ENCODE assay signal across 8 cellular contexts in genomic region chr6:19024737-19025136, GRCh38.
DNase-seq lines count a peak whose midpoint lies in the region; ATAC-seq and TF ChIP-seq lines count a peak whose summit lies in the region.

No MANE protein-coding gene starts in this region.

- no peak overlapping the region for H3K4me2 ChIP-seq in SU-DHL-6 (ENCODE audit: low read depth, low read length, poor library complexity, severe bottlenecking)

- H3K9ac ChIP-seq in SU-DHL-6 (ENCODE audit: low read length) = no peak overlapping the region

- no peaks in the 10 kb centered on the region for H3K79me2 ChIP-seq in SU-DHL-6 (ENCODE audit: insufficient read depth, low read length)

- H2AFZ ChIP-seq in SU-DHL-6 (ENCODE audit: low read depth, low read length, severe bottlenecking) = no peak overlapping the region

- no peaks in the 10 kb centered on the region for H3K9me3 ChIP-seq in SU-DHL-6 (ENCODE audit: insufficient read depth, low read length)

- H3K27me3 ChIP-seq in SU-DHL-6 (ENCODE audit: low read length) = no peaks in the 10 kb centered on the region

- no peaks in the 10 kb centered on the region for H3K36me3 ChIP-seq in SU-DHL-6 (ENCODE audit: low read length)

- H4K20me1 ChIP-seq in SU-DHL-6 (ENCODE audit: low read depth, low read length) = no peaks in the 10 kb centered on the region

- no peak overlapping the region for H3K27ac ChIP-seq in SU-DHL-6 (ENCODE audit: low read depth, low read length)

- H3K4me3 ChIP-seq in SU-DHL-6 (ENCODE audit: insufficient read depth, low read length, poor library complexity, severe bottlenecking) = no peak overlapping the region

- no peaks in the 10 kb centered on the region for H3K9me2 ChIP-seq in SU-DHL-6 (replicated peaks; ENCODE audit: insufficient read depth, low read length)

- H3F3A ChIP-seq in SU-DHL-6 (ENCODE audit: insufficient read depth) = no peaks in the 10 kb centered on the region

- ATAC-seq in GM19455 (IDR thresholded peaks at IDR 0.05; ENCODE audit: unreplicated experiment) = no peak

- DNase-seq in DMS 273 (lab: John Stamatoyannopoulos, UW; ENCODE audit: unreplicated experiment) (peak; percentile 83), LoVo (ENCODE audit: low spot score) (peak; percentile 2), iris pigment epithelial cell (ENCODE audit: low read depth) (peak; percentile 42), HCEC 1CT (no peak), NOMO-1 treated with dmso at 0.1 percent for 144 hours (lab: John Stamatoyannopoulos, UW; ENCODE audit: unreplicated experiment) (no peak), inferior parietal cortex (ENCODE audit: extremely low spot score) (no peak)

- TF ChIP-seq CTCF in SU-DHL-6 (IDR thresholded peaks at IDR 0.05; ENCODE audit: insufficient read depth, low read length, poor library complexity, severe bottlenecking) = peak; percentile 49

Comparison
In these comparisons a context has a peak if more than half of its experiments do, and no peak if none do; other contexts are left out.
1. DNase-seq: peak in DMS 273 (single experiment), LoVo (single experiment) and iris pigment epithelial cell (single experiment); none in HCEC 1CT (single experiment), NOMO-1 treated with dmso at 0.1 percent for 144 hours (single experiment) and inferior parietal cortex (single experiment).